In the genomic region with DNA sequence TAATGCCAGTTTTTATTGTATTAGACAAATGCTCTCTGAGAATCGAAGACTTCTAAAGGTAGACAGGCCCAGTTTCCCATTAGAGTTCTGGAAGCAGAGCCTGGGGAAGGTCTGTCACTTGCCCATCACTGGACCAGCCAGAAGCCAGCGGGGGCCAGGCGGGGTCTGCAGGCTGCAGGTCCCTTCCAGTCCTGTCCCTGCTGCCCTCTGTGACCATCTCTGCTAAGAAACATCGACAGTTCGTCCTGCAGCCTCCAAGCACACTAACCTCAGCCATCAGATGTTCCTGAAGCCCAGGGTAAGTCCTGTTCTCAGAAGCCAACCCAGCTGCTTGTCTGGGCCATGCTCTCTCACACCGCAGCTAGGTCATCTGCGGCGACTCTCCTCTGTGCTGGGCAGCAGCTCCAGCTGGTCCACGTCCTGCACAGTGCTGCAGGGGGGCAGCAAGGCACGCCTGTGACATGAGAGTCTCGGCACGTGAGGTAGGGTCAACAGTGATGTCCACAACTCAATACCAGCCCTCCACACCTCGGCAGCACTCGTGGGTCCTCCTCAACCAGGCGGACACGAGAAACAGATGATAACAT, we compare ENCODE assay signal across 16 cellular contexts. TPM values are rescaled to one million over a fixed set of nuclear protein-coding genes. Genes with fewer than 3 reads are reported as not detected.
DNase-seq lines count a peak whose midpoint lies in the region; ATAC-seq, FAIRE-seq and TF ChIP-seq lines count a peak whose summit lies in the region.
"Had no signal": no experiment of that assay in that cellular context is flagged by ENCODE, and none has a peak within 500 bp of the region (broad histone marks: within the 10 kb centered on the region; RNA-seq: fewer than 3 reads in every experiment).

No MANE protein-coding gene starts in this region.

- H3K4me3 ChIP-seq in SJCRH30, result no peak overlapping the region
- H3K4me3 ChIP-seq: BLaER1 had no signal

- no peaks in the 10 kb centered on the region for H3K27me3 Mint-ChIP-seq in activated CD4-positive, alpha-beta T cell treated with anti-CD3 and anti-CD28 coated beads, Interleukin-2, amount 10 ng/mL, durations not matched to agents 7 days and 5 days
- H3K27me3 Mint-ChIP-seq in glutamatergic neuron (ENCODE audit: unreplicated experiment), result peaks cover 11% of the 10 kb centered on the region
- peaks cover 4% of the 10 kb centered on the region for H3K27me3 Mint-ChIP-seq in nephron progenitor cell (ENCODE audit: low read depth, poor library complexity)
- H3K27me3 Mint-ChIP-seq: CD8-positive, alpha-beta memory T cell had no signal

- no peaks in the 10 kb centered on the region for H3K27me3 ChIP-seq in SJCRH30
- H3K27me3 ChIP-seq: BLaER1 had no signal

- H3K27ac Mint-ChIP-seq in activated CD4-positive, alpha-beta T cell treated with anti-CD3 and anti-CD28 coated beads, Interleukin-2, amount 10 ng/mL, durations not matched to agents 7 days and 5 days, result peak overlapping the region; percentile 36
- H3K27ac Mint-ChIP-seq in glutamatergic neuron (ENCODE audit: unreplicated experiment) (peak overlapping the region; percentile 17), nephron progenitor cell (peak overlapping the region; percentile 25)
- H3K27ac Mint-ChIP-seq: CD8-positive, alpha-beta memory T cell had no signal

- CTCF ChIA-PET in activated CD4-positive, alpha-beta T cell treated with anti-CD3 and anti-CD28 coated beads, Interleukin-2, amount 10 ng/mL, durations not matched to agents 7 days and 5 days (lab: Charles Lee), result interaction anchor here (1.5 kb wide), 1 partner anchor 10 kb away, joined by 4 read pairs; no protein-coding TSS in a partner anchor

- no peaks in the 10 kb centered on the region for H3K9me3 ChIP-seq in SJCRH30 (replicated peaks)
- H3K9me3 ChIP-seq: BLaER1, Caco-2 had no signal

- no peaks in the 10 kb centered on the region for H3K4me1 ChIP-seq in SJCRH30

- H3K36me3 ChIP-seq in SJCRH30, result peaks cover 48% of the 10 kb centered on the region

- POLR2A ChIA-PET in activated CD4-positive, alpha-beta T cell treated with anti-CD3 and anti-CD28 coated beads, Interleukin-2, amount 10 ng/mL, durations not matched to agents 7 days and 5 days (lab: Charles Lee), result no interaction called here

- no peak for DNase-seq in activated CD4-positive, alpha-beta T cell treated with anti-CD3 and anti-CD28 coated beads, Interleukin-2, amount 10 ng/mL, durations not matched to agents 7 days and 5 days
- no peak for DNase-seq in activated CD4-positive, alpha-beta T cell treated with anti-CD3 and anti-CD28 coated beads, Interleukin-2, amount 50 U/mL, for 48 hours
- DNase-seq in glutamatergic neuron (no peak), nephron progenitor cell (no peak), urothelium cell line (ENCODE audit: low spot score) (no peak), SJCRH30 (no peak), putamen (ENCODE audit: low spot score) (no peak)
- DNase-seq: AML-193; Caco-2; CD8-positive, alpha-beta memory T cell; DND-41; GDM1; HCEC 1CT had no signal

- ATAC-seq in HG03432 (IDR thresholded peaks at IDR 0.05; ENCODE audit: unreplicated experiment), result no peak

- no peak overlapping the region for H3K27ac ChIP-seq in SJCRH30
- H3K27ac ChIP-seq: 22Rv1, BLaER1 had no signal

- H3K4me3 Mint-ChIP-seq in activated CD4-positive, alpha-beta T cell treated with anti-CD3 and anti-CD28 coated beads, Interleukin-2, amount 10 ng/mL, durations not matched to agents 7 days and 5 days, result no peak overlapping the region
- H3K4me3 Mint-ChIP-seq in glutamatergic neuron (ENCODE audit: unreplicated experiment), result no peak overlapping the region
- no peak overlapping the region for H3K4me3 Mint-ChIP-seq in nephron progenitor cell
- H3K4me3 Mint-ChIP-seq: CD8-positive, alpha-beta memory T cell had no signal

- no peaks in the 10 kb centered on the region for H3K4me1 Mint-ChIP-seq in activated CD4-positive, alpha-beta T cell treated with anti-CD3 and anti-CD28 coated beads, Interleukin-2, amount 10 ng/mL, durations not matched to agents 7 days and 5 days
- H3K4me1 Mint-ChIP-seq in glutamatergic neuron (ENCODE audit: low read depth, unreplicated experiment) (peaks cover 29% of the 10 kb centered on the region), nephron progenitor cell (peaks cover 28% of the 10 kb centered on the region)
- H3K4me1 Mint-ChIP-seq: CD8-positive, alpha-beta memory T cell had no signal

- FAIRE-seq in urothelium cell line (lab: Jason Lieb, UNC), result peak; percentile 80

- peaks cover 11% of the 10 kb centered on the region for H3K36me3 Mint-ChIP-seq in activated CD4-positive, alpha-beta T cell treated with anti-CD3 and anti-CD28 coated beads, Interleukin-2, amount 10 ng/mL, durations not matched to agents 7 days and 5 days (ENCODE audit: low read depth)
- H3K36me3 Mint-ChIP-seq in glutamatergic neuron (ENCODE audit: unreplicated experiment) (peaks cover 5% of the 10 kb centered on the region), nephron progenitor cell (ENCODE audit: low read depth) (peaks cover 61% of the 10 kb centered on the region)

- no peaks in the 10 kb centered on the region for H3K9me3 Mint-ChIP-seq in activated CD4-positive, alpha-beta T cell treated with anti-CD3 and anti-CD28 coated beads, Interleukin-2, amount 10 ng/mL, durations not matched to agents 7 days and 5 days
- H3K9me3 Mint-ChIP-seq in glutamatergic neuron (ENCODE audit: unreplicated experiment) (peaks cover 7% of the 10 kb centered on the region), nephron progenitor cell (no peaks in the 10 kb centered on the region)
- H3K9me3 Mint-ChIP-seq: CD8-positive, alpha-beta memory T cell had no signal

- TF ChIP-seq CTCF in glutamatergic neuron (IDR thresholded peaks at IDR 0.05; ENCODE audit: partially characterized antibody, unreplicated experiment) (no peak), nephron progenitor cell (IDR thresholded peaks at IDR 0.05) (no peak)

RNA-seq across cellular contexts. Expression of gene ADPRHL1, which starts 2.9 kb away (rescaled TPM):
- total RNA-seq in activated CD4-positive, alpha-beta T cell treated with anti-CD3 and anti-CD28 coated beads, Interleukin-2, amount 10 ng/mL, durations not matched to agents 7 days and 5 days, result 1 to 10 TPM in 1 of 2 experiments, under 1 TPM in 1; 1.00 to 1.4 TPM
- total RNA-seq in glutamatergic neuron (ENCODE audit: unreplicated experiment), result 20.7 TPM
- total RNA-seq in SJCRH30 (2014; rRNA removed; shearing (Covaris generic)), result 1.9 and 2.2 TPM in 2 replicates

RNA-seq across cellular contexts. Expression of gene DCUN1D2, which starts 34.3 kb away (rescaled TPM):
- total RNA-seq in activated CD4-positive, alpha-beta T cell treated with anti-CD3 and anti-CD28 coated beads, Interleukin-2, amount 10 ng/mL, durations not matched to agents 7 days and 5 days, result 10 to 100 TPM; 13.9 to 20.3 TPM
- 97.7 TPM for total RNA-seq in glutamatergic neuron (ENCODE audit: unreplicated experiment)
- 21.4 and 25.9 TPM in 2 replicates for total RNA-seq in SJCRH30 (2014; rRNA removed; shearing (Covaris generic))
